ENCODE assay signal across 8 cellular contexts in the genomic region with DNA sequence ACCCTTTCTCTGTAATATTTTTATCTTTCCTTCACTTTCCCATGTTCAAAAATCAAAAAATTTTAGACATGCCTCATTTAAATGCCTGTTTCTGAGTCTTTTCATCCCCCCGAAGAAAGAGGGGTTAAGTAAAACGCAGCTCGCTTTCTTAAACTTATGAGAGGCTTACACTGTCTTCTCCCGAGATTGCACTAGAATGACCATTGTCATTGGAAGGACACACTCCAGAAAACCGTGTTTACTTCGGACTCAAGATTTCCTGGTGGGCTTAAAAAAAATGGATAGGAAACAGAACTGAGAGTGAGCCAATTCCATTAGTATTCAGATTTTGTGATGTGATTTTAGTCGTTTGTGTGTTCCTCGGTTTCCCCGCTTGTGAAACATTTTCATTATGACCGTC. TPM values are rescaled to one million over a fixed set of nuclear protein-coding genes. Genes with fewer than 3 reads are reported as not detected.
DNase-seq lines count a peak whose midpoint lies in the region; ATAC-seq, FAIRE-seq and TF ChIP-seq lines count a peak whose summit lies in the region.

No MANE protein-coding gene starts in this region.

- peaks cover 0 to 7% (median 0%) of the 10 kb centered on the region in 7 donors for H3K27me3 ChIP-seq in heart right ventricle
- H3K27me3 ChIP-seq in bronchial epithelial cell (ENCODE audit: control insufficient read depth, insufficient read depth, low read length), result no peaks in the 10 kb centered on the region
- H3K27me3 ChIP-seq in mucosa of rectum (ENCODE audit: control insufficient read depth in 2 of 2, insufficient read depth in 2 of 2, low read length in 2 of 2), result no peaks in the 10 kb centered on the region
- H3K27me3 ChIP-seq in uterus, result no peaks in the 10 kb centered on the region

- intact Hi-C loops in heart right ventricle (cut with DNase I), result loop anchor here in 6 of 10 donors (2.0 to 10.0 kb wide), 8 partner anchors 39 to 152 kb away; a partner anchor contains a TSS
- intact Hi-C loops in left ventricle myocardium superior (cut with micrococcal nuclease), result loop anchor here (5.0 to 10.0 kb wide), 2 partner anchors 39 to 92 kb away; no protein-coding TSS in a partner anchor
- intact Hi-C loops in uterus (cut with DNase I; ENCODE audit: low total_unique reads), result no loop called here

- DNase-seq in heart right ventricle (no peak), left ventricle myocardium superior (no peak), bronchial epithelial cell (ENCODE audit: low read depth) (no peak), uterus (no peak), NCI-H526 (lab: John Stamatoyannopoulos, UW) (no peak), NCI-H2171 (lab: John Stamatoyannopoulos, UW) (no peak)

- H3K9ac ChIP-seq in mucosa of rectum (ENCODE audit: low read depth in 1 of 2, low read length in 2 of 2), result peak overlapping the region; percentile 52 to 83

- ATAC-seq in heart right ventricle (no peak), left ventricle myocardium superior (no peak), esophagus mucosa (no peak)

- H3K27ac ChIP-seq in heart right ventricle (peak overlapping the region in 9 of 10 donors; percentile 75 to 95 (median 93)), mucosa of rectum (ENCODE audit: low read depth in 2 of 2, low read length in 2 of 2) (no peak overlapping the region), uterus (peak overlapping the region in 1 of 2 donors; percentile 92)

- H3K36me3 ChIP-seq in heart right ventricle (no peaks in the 10 kb centered on the region), bronchial epithelial cell (ENCODE audit: control insufficient read depth, insufficient read depth, low read length) (no peaks in the 10 kb centered on the region), mucosa of rectum (ENCODE audit: control insufficient read depth in 2 of 2, insufficient read depth in 2 of 2, low read length in 2 of 2) (no peaks in the 10 kb centered on the region), uterus (no peaks in the 10 kb centered on the region)

- peaks cover 4 to 51% (median 44%) of the 10 kb centered on the region in 9 donors for H3K4me1 ChIP-seq in heart right ventricle
- H3K4me1 ChIP-seq in mucosa of rectum (ENCODE audit: control insufficient read depth in 2 of 2, insufficient read depth in 2 of 2, low read length in 2 of 2), result peaks cover 3 to 4% of the 10 kb centered on the region in 2 donors
- no peaks in the 10 kb centered on the region for H3K4me1 ChIP-seq in uterus

- WGBS in heart right ventricle, 2 donors, result 5 to 9% methylated on average over 10 of the region's 10 CpGs

- no peak for TF ChIP-seq CTCF in heart right ventricle (IDR thresholded peaks at IDR 0.05)
- no peak for TF ChIP-seq CTCF in bronchial epithelial cell (IDR thresholded peaks at IDR 0.05; ENCODE audit: insufficient read depth, low read length, severe bottlenecking)
- no peak for TF ChIP-seq CTCF in uterus (IDR thresholded peaks at IDR 0.05)

- peak overlapping the region; percentile 69 to 94 (median 84) for H3K4me3 ChIP-seq in heart right ventricle
- peak overlapping the region; percentile 93 for H3K4me3 ChIP-seq in bronchial epithelial cell (ENCODE audit: low read depth, low read length)
- H3K4me3 ChIP-seq in mucosa of rectum (ENCODE audit: low read length in 2 of 2), result peak overlapping the region; percentile 84 to 90
- peak overlapping the region; percentile 80 to 83 for H3K4me3 ChIP-seq in uterus

- H3K9me3 ChIP-seq in heart right ventricle, result no peaks in the 10 kb centered on the region
- H3K9me3 ChIP-seq in mucosa of rectum (ENCODE audit: control insufficient read depth in 2 of 2, low read length in 2 of 2), result no peaks in the 10 kb centered on the region
- H3K9me3 ChIP-seq in uterus, result no peaks in the 10 kb centered on the region

- FAIRE-seq in bronchial epithelial cell (lab: Jason Lieb, UNC), result no peak

- no peak for TF ChIP-seq POLR2A in uterus (IDR thresholded peaks at IDR 0.05)

RNA-seq across cellular contexts. Expression of a gene that starts 1.3 kb away (rescaled TPM):
- total RNA-seq in heart right ventricle (10 to 100 TPM; 15.9 to 39.2 (median 28.7) TPM), left ventricle myocardium superior (20.4 TPM), bronchial epithelial cell (13.4 and 17.7 TPM in 2 replicates), uterus (10 to 100 TPM; 17.4 to 41.5 (median 38.1) TPM), esophagus mucosa (18.3 TPM)
- 1 to 10 TPM; 8.0 to 8.7 TPM for polyA plus RNA-seq in heart right ventricle

RNA-seq across cellular contexts. Expression of a gene that starts 58.5 kb away (rescaled TPM):
- total RNA-seq in heart right ventricle (1 to 10 TPM; 2.3 to 5.7 (median 4.3) TPM), left ventricle myocardium superior (4.1 TPM), bronchial epithelial cell (2.6 and 3.6 TPM in 2 replicates), uterus (10 to 100 TPM; 14.6 to 42.5 (median 19.7) TPM), esophagus mucosa (3.5 TPM)
- 1 to 10 TPM; 2.2 to 2.3 TPM for polyA plus RNA-seq in heart right ventricle

Comparison
In these comparisons a context has a peak if more than half of its experiments do, and no peak if none do; other contexts are left out.
1. H3K27ac ChIP-seq: peak in heart right ventricle (9 of 10); none in mucosa of rectum (0 of 2).
2. Peak in every context shown above with its lines, with median percentiles within 50 percentile points of each other: H3K4me3 ChIP-seq.